16 cellular contexts compared by ENCODE assay signal in genomic region chr20:38346741-38347140, GRCh38. TPM values are rescaled to one million over a fixed set of nuclear protein-coding genes. Genes with fewer than 3 reads are reported as not detected.
DNase-seq lines count a peak whose midpoint lies in the region.
"Had no signal": no experiment of that assay in that cellular context is flagged by ENCODE, and none has a peak within 500 bp of the region (broad histone marks: within the 10 kb centered on the region; RNA-seq: fewer than 3 reads in every experiment).

No MANE protein-coding gene starts in this region.

- H3K9ac ChIP-seq in BLaER1 treated with 17β-estradiol and CSF1 and Interleukin-3, amounts not matched to agents 10 nM and 100 nM = no peak overlapping the region
- H3K9ac ChIP-seq in neuronal stem cell (ENCODE audit: low read depth, low read length, poor library complexity) = no peak overlapping the region
- peak overlapping the region in 4 of 5 donors; percentile 56 to 87 (median 69) for H3K9ac ChIP-seq in subcutaneous abdominal adipose tissue (ENCODE audit: low read length in 5 of 5)
- H3K9ac ChIP-seq: GM23248 had no signal

- H3K14ac ChIP-seq in neuronal stem cell (ENCODE audit: low read length) = peak overlapping the region; percentile 58

- H3K23ac ChIP-seq in neuronal stem cell (ENCODE audit: low read depth, low read length, poor library complexity) = peak overlapping the region; percentile 66

- DNase-seq in dermis microvascular lymphatic vessel endothelial cell (ENCODE audit: low read depth in 2 of 2) (peak; percentile 19 to 45), neuronal stem cell (ENCODE audit: low spot score) (no peak), HK-2 (ENCODE audit: unreplicated experiment) (no peak), NCI-H1694 treated with DMSO at 0.1 percent for 48 hours (lab: John Stamatoyannopoulos, UW) (no peak), DMS53 (lab: John Stamatoyannopoulos, UW) (no peak)
- DNase-seq: BE2C; Caco-2; CD8-positive, alpha-beta memory T cell; GM23248; H9 had no signal

- no peak overlapping the region for H2AFZ ChIP-seq in neuronal stem cell (ENCODE audit: low read length)
- H2AFZ ChIP-seq: GM23248 had no signal

- H4K20me1 ChIP-seq in BLaER1 treated with 17β-estradiol and CSF1 and Interleukin-3, amounts not matched to agents 10 nM and 100 nM = no peaks in the 10 kb centered on the region

- H3K9me3 ChIP-seq in BLaER1 treated with 17β-estradiol and CSF1 and Interleukin-3, amounts not matched to agents 10 nM and 100 nM (replicated peaks in 1 of 11) = no peaks in the 10 kb centered on the region
- no peaks in the 10 kb centered on the region for H3K9me3 ChIP-seq in neuronal stem cell (replicated peaks in 1 of 2; ENCODE audit: control insufficient read depth in 2 of 2, insufficient read depth in 1 of 2, low read depth in 1 of 2, low read length in 2 of 2)
- H3K9me3 ChIP-seq in subcutaneous abdominal adipose tissue (ENCODE audit: control insufficient read depth in 5 of 5, low read length in 5 of 5) = no peaks in the 10 kb centered on the region
- H3K9me3 ChIP-seq: BE2C, Caco-2 had no signal

- peak overlapping the region; percentile 40 for H3K18ac ChIP-seq in neuronal stem cell (ENCODE audit: low read length)

- H2AK5ac ChIP-seq in neuronal stem cell (ENCODE audit: low read depth, low read length) = peak overlapping the region; percentile 71

- no peak overlapping the region for H2BK5ac ChIP-seq in neuronal stem cell (ENCODE audit: low read length)

- peak overlapping the region; percentile 31 for H2BK15ac ChIP-seq in neuronal stem cell (ENCODE audit: low read length)

- peak overlapping the region in 7 of 11 experiments; percentile 12 to 57 (median 25); a peak in 5 of 22 replicates for H3K4me2 ChIP-seq in BLaER1 treated with 17β-estradiol and CSF1 and Interleukin-3, amounts not matched to agents 10 nM and 100 nM
- no peak overlapping the region for H3K4me2 ChIP-seq in neuronal stem cell (ENCODE audit: insufficient read depth, low read length, poor library complexity, severe bottlenecking)

- peaks cover 0 to 24% (median 18%) of the 10 kb centered on the region in 10 experiments; a peak in 16 of 20 replicates for H3K4me1 ChIP-seq in BLaER1 treated with 17β-estradiol and CSF1 and Interleukin-3, amounts not matched to agents 10 nM and 100 nM
- H3K4me1 ChIP-seq in neuronal stem cell (ENCODE audit: control insufficient read depth in 2 of 2, insufficient read depth in 1 of 2, low read depth in 1 of 2, low read length in 2 of 2) = peaks cover 8 to 9% of the 10 kb centered on the region in 2 donors
- H3K4me1 ChIP-seq in subcutaneous abdominal adipose tissue (ENCODE audit: control insufficient read depth in 5 of 5, insufficient read depth in 5 of 5, low read length in 5 of 5) = peaks cover 13 to 76% (median 51%) of the 10 kb centered on the region in 5 donors
- H3K4me1 ChIP-seq: BE2C had no signal

- no peak overlapping the region for H4K91ac ChIP-seq in neuronal stem cell (ENCODE audit: low read depth, low read length, poor library complexity)

- H3K4me3 ChIP-seq in BLaER1 treated with 17β-estradiol and CSF1 and Interleukin-3, amounts not matched to agents 10 nM and 100 nM = no peak overlapping the region
- H3K4me3 ChIP-seq in neuronal stem cell (ENCODE audit: low read length in 2 of 2) (no peak overlapping the region), subcutaneous abdominal adipose tissue (ENCODE audit: low read depth in 1 of 5, low read length in 5 of 5) (peak overlapping the region in 3 of 5 donors; percentile 12 to 31 (median 19))
- H3K4me3 ChIP-seq: GM23248, K562 had no signal

- no peaks in the 10 kb centered on the region for H3K79me1 ChIP-seq in neuronal stem cell (ENCODE audit: low read depth, low read length)

- no peak overlapping the region for H3K4ac ChIP-seq in neuronal stem cell (ENCODE audit: low read length)

- no CpG with 5 or more reads among the region's 4 CpGs for WGBS in neuronal stem cell (ENCODE audit: extremely low coverage in 2 of 2, insufficient read length in 2 of 2, insufficient replicate concordance in 1 of 2), 2 donors

- no peaks in the 10 kb centered on the region for H3K36me3 ChIP-seq in BLaER1 treated with 17β-estradiol and CSF1 and Interleukin-3, amounts not matched to agents 10 nM and 100 nM
- H3K36me3 ChIP-seq in neuronal stem cell (replicated peaks in 1 of 2; ENCODE audit: control insufficient read depth in 2 of 2, insufficient read depth in 2 of 2, low read length in 2 of 2) (no peaks in the 10 kb centered on the region), subcutaneous abdominal adipose tissue (ENCODE audit: control insufficient read depth in 5 of 5, insufficient read depth in 5 of 5, low read length in 5 of 5) (no peaks in the 10 kb centered on the region)
- H3K36me3 ChIP-seq: BE2C had no signal

- no peaks in the 10 kb centered on the region for H3K27me3 ChIP-seq in BLaER1 treated with 17β-estradiol and CSF1 and Interleukin-3, amounts not matched to agents 10 nM and 100 nM
- peaks cover 0 to 26% (median 0%) of the 10 kb centered on the region in 3 experiments for H3K27me3 ChIP-seq in neuronal stem cell (ENCODE audit: control insufficient read depth in 3 of 3, insufficient read depth in 3 of 3, low read depth in 1 of 3, low read length in 3 of 3)
- H3K27me3 ChIP-seq in subcutaneous abdominal adipose tissue (ENCODE audit: control insufficient read depth in 5 of 5, insufficient read depth in 4 of 5, low read length in 5 of 5) = peaks cover 0 to 3% (median 0%) of the 10 kb centered on the region in 5 donors
- H3K27me3 ChIP-seq: BE2C had no signal

- H2BK12ac ChIP-seq in neuronal stem cell (ENCODE audit: low read length) = peak overlapping the region; percentile 33

- no peak overlapping the region for H2BK120ac ChIP-seq in neuronal stem cell (ENCODE audit: low read depth, low read length)

- H3K27ac ChIP-seq in BLaER1 treated with 17β-estradiol and CSF1 and Interleukin-3, amounts not matched to agents 10 nM and 100 nM = no peak overlapping the region
- no peak overlapping the region for H3K27ac ChIP-seq in neuronal stem cell (replicated peaks; ENCODE audit: low read length)
- H3K27ac ChIP-seq in subcutaneous abdominal adipose tissue (ENCODE audit: low read depth, low read length) = peak overlapping the region; percentile 88
- H3K27ac ChIP-seq: GM23248 had no signal

- H4K8ac ChIP-seq in neuronal stem cell (ENCODE audit: low read depth, low read length) = no peak overlapping the region

RNA-seq across cellular contexts. Expression of gene LBP, which starts 0.5 kb away (rescaled TPM):
- under 0.01 and 0.13 TPM in 2 replicates for total RNA-seq in dermis microvascular lymphatic vessel endothelial cell
- 0.04 TPM for polyA plus RNA-seq in neuronal stem cell (2013, experiment 1 of 2)
- 0.03 TPM for polyA plus RNA-seq in neuronal stem cell (2013, experiment 2 of 2)
- total RNA-seq: Caco-2; CD8-positive, alpha-beta memory T cell; Daoy; GM23248; HT1080 had no signal
- polyA plus RNA-seq: AG04450; CD8-positive, alpha-beta memory T cell; GM23248 had no signal

RNA-seq across cellular contexts. Expression of gene BPI, which starts 42.8 kb away (rescaled TPM):
- not detected in 2 replicates for total RNA-seq in dermis microvascular lymphatic vessel endothelial cell
- polyA plus RNA-seq in neuronal stem cell (2013, experiment 1 of 2) = not detected
- polyA plus RNA-seq in neuronal stem cell (2013, experiment 2 of 2) = not detected
- total RNA-seq: Caco-2; CD8-positive, alpha-beta memory T cell; Daoy; GM23248; H9; HT1080; K562 had no signal
- polyA plus RNA-seq: CD8-positive, alpha-beta memory T cell; K562 had no signal

Comparison
In these comparisons a context has a peak if more than half of its experiments do, and no peak if none do; other contexts are left out.
1. H3K4me3 ChIP-seq: peak in subcutaneous abdominal adipose tissue (3 of 5); none in BLaER1 treated with 17β-estradiol and CSF1 and Interleukin-3, amounts not matched to agents 10 nM and 100 nM (0 of 10) and neuronal stem cell (0 of 2).
2. H3K9ac ChIP-seq: peak in subcutaneous abdominal adipose tissue (4 of 5); none in BLaER1 treated with 17β-estradiol and CSF1 and Interleukin-3, amounts not matched to agents 10 nM and 100 nM (0 of 11) and neuronal stem cell (single experiment).
3. DNase-seq: peak in dermis microvascular lymphatic vessel endothelial cell (2 of 2); none in neuronal stem cell (single experiment), HK-2 (single experiment), NCI-H1694 treated with DMSO at 0.1 percent for 48 hours (single experiment) and DMS53 (single experiment).